In the genomic region with DNA sequence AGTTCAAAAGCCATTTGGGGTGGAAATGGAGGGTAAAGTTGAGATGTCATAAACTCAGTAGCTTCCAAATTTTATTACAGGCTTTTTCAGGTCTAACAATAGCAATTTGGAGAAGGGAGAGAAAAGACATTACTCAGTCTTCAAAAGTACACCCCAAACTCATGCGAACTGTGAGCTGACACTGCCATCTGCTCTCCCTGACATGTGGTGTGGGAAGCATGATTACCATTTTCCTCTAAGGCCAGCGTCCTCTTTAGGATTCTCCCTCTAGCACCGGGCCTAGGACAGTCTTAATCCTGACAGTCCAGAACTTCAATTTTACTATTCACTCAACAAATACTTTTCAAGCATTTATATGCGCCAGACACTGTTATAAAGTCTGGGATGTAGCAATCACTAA, we compare ENCODE assay signal across 22 cellular contexts.
DNase-seq lines count a peak whose midpoint lies in the region; ATAC-seq and TF ChIP-seq lines count a peak whose summit lies in the region.
"Had no signal": no experiment of that assay in that cellular context is flagged by ENCODE, and none has a peak within 500 bp of the region (broad histone marks: within the 10 kb centered on the region; RNA-seq: fewer than 3 reads in every experiment).

No MANE protein-coding gene starts in this region.

- H3K27me3 Mint-ChIP-seq in activated T-cell treated with anti-CD3 and anti-CD28 coated beads, Interleukin-2, amount 50 U/mL, for 72 hours (ENCODE audit: low read depth), result no peaks in the 10 kb centered on the region
- H3K27me3 Mint-ChIP-seq in activated T-cell treated with anti-CD3 and anti-CD28 coated beads, Interleukin-2, amount 50 U/mL, for 4 hours (ENCODE audit: low read depth), result no peaks in the 10 kb centered on the region
- H3K27me3 Mint-ChIP-seq in stimulated activated naive B cell treated with anti-CD40 and anti-IgM and Interleukin-4, amounts not matched to agents 10 μg/mL and 1 μg/mL and 100 μg/mL, for 72 hours, result no peaks in the 10 kb centered on the region
- H3K27me3 Mint-ChIP-seq: activated naive CD8-positive, alpha-beta T cell treated with anti-CD3 and anti-CD28 coated beads, Interleukin-2, amount 10 ng/mL, durations not matched to agents 7 days and 5 days; naive B cell had no signal

- H3K9me2 ChIP-seq in PC-3 (replicated peaks; ENCODE audit: low read length), result no peaks in the 10 kb centered on the region
- H3K9me2 ChIP-seq: SK-N-SH had no signal

- no TSS peak for BruUV-seq in PC-3 (replicated peaks; lab: Mats Ljungman, UMichigan)

- H3K27ac Mint-ChIP-seq in activated T-cell treated with anti-CD3 and anti-CD28 coated beads, Interleukin-2, amount 50 U/mL, for 72 hours, result peak overlapping the region; percentile 99
- peak overlapping the region; percentile 91 for H3K27ac Mint-ChIP-seq in stimulated activated effector memory CD8-positive, alpha-beta T cell treated with anti-CD3 and anti-CD28 coated beads, Interleukin-12 subunit alpha, Interleukin-12 subunit beta, amount 100 ng/mL, for 72 hours
- no peak overlapping the region for H3K27ac Mint-ChIP-seq in stimulated activated naive B cell treated with anti-CD40 and anti-IgM and Interleukin-4, amounts not matched to agents 10 μg/mL and 1 μg/mL and 100 μg/mL, for 72 hours
- H3K27ac Mint-ChIP-seq: activated naive CD8-positive, alpha-beta T cell treated with anti-CD3 and anti-CD28 coated beads, Interleukin-2, amount 10 ng/mL, durations not matched to agents 7 days and 5 days; GM23338 had no signal

- CTCF ChIA-PET in PC-3 (lab: Charles Lee), result no interaction called here

- no peaks in the 10 kb centered on the region for H3F3A ChIP-seq in PC-3 (ENCODE audit: low read length, unreplicated experiment)

- peak overlapping the region; percentile 77 for H3K9ac ChIP-seq in PC-3 (ENCODE audit: low read length)
- H3K9ac ChIP-seq: SK-N-SH had no signal

- H3K36me3 ChIP-seq in PC-3 (ENCODE audit: low read depth, low read length), result no peaks in the 10 kb centered on the region
- H3K36me3 ChIP-seq: Peyer's patch had no signal

- no peaks in the 10 kb centered on the region for H3K79me2 ChIP-seq in PC-3 (ENCODE audit: low read length)

- no peak for TF ChIP-seq CTCF in PC-3 (conservative IDR thresholded peaks at IDR 0.05; ENCODE audit: low read depth, low read length)

- no peak overlapping the region for H3K4me3 ChIP-seq in PC-3 (ENCODE audit: low read length)
- H3K4me3 ChIP-seq: GM23338, Peyer's patch had no signal

- POLR2A ChIA-PET in PC-3 (lab: Charles Lee; ENCODE audit: unreplicated experiment), result no interaction called here

- no peak overlapping the region for H3K4me2 ChIP-seq in PC-3 (ENCODE audit: low read length)
- H3K4me2 ChIP-seq: GM23338, SK-N-SH had no signal

- intact Hi-C loops in PC-3 (cut with micrococcal nuclease), result no loop called here

- H3K4me1 Mint-ChIP-seq in activated T-cell treated with anti-CD3 and anti-CD28 coated beads, Interleukin-2, amount 50 U/mL, for 72 hours (ENCODE audit: low read depth), result peaks cover 77% of the 10 kb centered on the region
- H3K4me1 Mint-ChIP-seq in activated T-cell treated with anti-CD3 and anti-CD28 coated beads, Interleukin-2, amount 50 U/mL, for 4 hours (ENCODE audit: low read depth), result peaks cover 43% of the 10 kb centered on the region
- peaks cover 74% of the 10 kb centered on the region for H3K4me1 Mint-ChIP-seq in stimulated activated effector memory CD8-positive, alpha-beta T cell treated with anti-CD3 and anti-CD28 coated beads, Interleukin-12 subunit alpha, Interleukin-12 subunit beta, amount 100 ng/mL, for 72 hours
- peaks cover 35 to 61% of the 10 kb centered on the region in 2 donors for H3K4me1 Mint-ChIP-seq in stimulated activated naive B cell treated with anti-CD40 and anti-IgM and Interleukin-4, amounts not matched to agents 10 μg/mL and 1 μg/mL and 100 μg/mL, for 72 hours

- peak overlapping the region; percentile 92 for H3K27ac ChIP-seq in PC-3 (ENCODE audit: low read length)
- peak overlapping the region; percentile 74 for H3K27ac ChIP-seq in epithelial cell of prostate
- H3K27ac ChIP-seq: Peyer's patch, VCaP had no signal

- H3K4me3 Mint-ChIP-seq in activated T-cell treated with anti-CD3 and anti-CD28 coated beads, Interleukin-2, amount 50 U/mL, for 72 hours, result peak overlapping the region in 1 of 2 donors; percentile 27
- no peak overlapping the region for H3K4me3 Mint-ChIP-seq in activated T-cell treated with anti-CD3 and anti-CD28 coated beads, Interleukin-2, amount 50 U/mL, for 4 hours
- H3K4me3 Mint-ChIP-seq in stimulated activated effector memory CD8-positive, alpha-beta T cell treated with anti-CD3 and anti-CD28 coated beads, Interleukin-12 subunit alpha, Interleukin-12 subunit beta, amount 100 ng/mL, for 72 hours, result peak overlapping the region; percentile 57
- no peak overlapping the region for H3K4me3 Mint-ChIP-seq in stimulated activated naive B cell treated with anti-CD40 and anti-IgM and Interleukin-4, amounts not matched to agents 10 μg/mL and 1 μg/mL and 100 μg/mL, for 72 hours
- H3K4me3 Mint-ChIP-seq: activated naive CD8-positive, alpha-beta T cell treated with anti-CD3 and anti-CD28 coated beads, Interleukin-2, amount 10 ng/mL, durations not matched to agents 7 days and 5 days; GM23338 had no signal

- H4K20me1 ChIP-seq in PC-3 (ENCODE audit: low read length), result no peaks in the 10 kb centered on the region

- no peak overlapping the region for H2AFZ ChIP-seq in PC-3 (ENCODE audit: low read length)
- H2AFZ ChIP-seq: GM23338 had no signal

- no peaks in the 10 kb centered on the region for H3K27me3 ChIP-seq in PC-3 (ENCODE audit: low read length)
- H3K27me3 ChIP-seq: Peyer's patch had no signal

- H3K9me3 ChIP-seq in PC-3 (ENCODE audit: low read length), result no peaks in the 10 kb centered on the region
- H3K9me3 ChIP-seq: Peyer's patch, SK-N-SH had no signal

- H3K36me3 Mint-ChIP-seq in activated T-cell treated with anti-CD3 and anti-CD28 coated beads, Interleukin-2, amount 50 U/mL, for 72 hours (ENCODE audit: insufficient read depth in 2 of 2), result peaks cover 14 to 17% of the 10 kb centered on the region in 2 donors
- no peaks in the 10 kb centered on the region for H3K36me3 Mint-ChIP-seq in activated T-cell treated with anti-CD3 and anti-CD28 coated beads, Interleukin-2, amount 50 U/mL, for 4 hours (ENCODE audit: insufficient read depth)
- peaks cover 5% of the 10 kb centered on the region for H3K36me3 Mint-ChIP-seq in stimulated activated effector memory CD8-positive, alpha-beta T cell treated with anti-CD3 and anti-CD28 coated beads, Interleukin-12 subunit alpha, Interleukin-12 subunit beta, amount 100 ng/mL, for 72 hours
- peaks cover 5 to 14% of the 10 kb centered on the region in 2 donors for H3K36me3 Mint-ChIP-seq in stimulated activated naive B cell treated with anti-CD40 and anti-IgM and Interleukin-4, amounts not matched to agents 10 μg/mL and 1 μg/mL and 100 μg/mL, for 72 hours

- DNase-seq in activated T-cell treated with anti-CD3 and anti-CD28 coated beads, Interleukin-2, amount 50 U/mL, for 72 hours, result no peak
- no peak for DNase-seq in activated T-cell treated with anti-CD3 and anti-CD28 coated beads, Interleukin-2, amount 50 U/mL, for 4 hours
- no peak for DNase-seq in PC-3
- DNase-seq in epithelial cell of prostate (ENCODE audit: low read depth, low spot score), result no peak
- no peak for DNase-seq in stimulated activated effector memory CD8-positive, alpha-beta T cell treated with anti-CD3 and anti-CD28 coated beads, Interleukin-12 subunit alpha, Interleukin-12 subunit beta, amount 100 ng/mL, for 72 hours (ENCODE audit: low spot score in 2 of 2)
- DNase-seq in stimulated activated naive B cell treated with anti-CD40 and anti-IgM and Interleukin-4, amounts not matched to agents 10 μg/mL and 1 μg/mL and 100 μg/mL, for 72 hours, result no peak
- no peak for DNase-seq in iPS-NIHi7 (ENCODE audit: extremely low spot score)
- DNase-seq: activated CD4-positive, alpha-beta T cell treated with anti-CD3 and anti-CD28 coated beads, Interleukin-2, amount 50 U/mL, for 4 hours; activated naive CD8-positive, alpha-beta T cell treated with anti-CD3 and anti-CD28 coated beads, Interleukin-2, amount 10 ng/mL, durations not matched to agents 7 days and 5 days; Calu3; effector memory CD4-positive, alpha-beta T cell; naive B cell; NCI-H1105; Peyer's patch; SK-N-SH; stimulated activated CD4-positive, alpha-beta T cell treated with anti-CD3 and anti-CD28 coated beads, Interleukin-12 subunit alpha, Interleukin-12 subunit beta, amount 100 ng/mL, for 4 hours; stimulated activated CD4-positive, alpha-beta T cell treated with anti-CD3 and anti-CD28 coated beads, Interleukin-4, amount 100 ng/mL, for 4 hours; trophoblast cell had no signal

- H3K4me1 ChIP-seq in PC-3 (ENCODE audit: insufficient read depth, low read length), result peaks cover 80% of the 10 kb centered on the region

- peaks cover 8 to 9% of the 10 kb centered on the region in 2 donors for H3K9me3 Mint-ChIP-seq in activated T-cell treated with anti-CD3 and anti-CD28 coated beads, Interleukin-2, amount 50 U/mL, for 72 hours
- H3K9me3 Mint-ChIP-seq in activated T-cell treated with anti-CD3 and anti-CD28 coated beads, Interleukin-2, amount 50 U/mL, for 4 hours, result no peaks in the 10 kb centered on the region
- H3K9me3 Mint-ChIP-seq in stimulated activated effector memory CD8-positive, alpha-beta T cell treated with anti-CD3 and anti-CD28 coated beads, Interleukin-12 subunit alpha, Interleukin-12 subunit beta, amount 100 ng/mL, for 72 hours, result peaks cover 8% of the 10 kb centered on the region
- H3K9me3 Mint-ChIP-seq in stimulated activated naive B cell treated with anti-CD40 and anti-IgM and Interleukin-4, amounts not matched to agents 10 μg/mL and 1 μg/mL and 100 μg/mL, for 72 hours, result peaks cover 4% of the 10 kb centered on the region in 2 donors

- ATAC-seq in activated T-cell treated with anti-CD3 and anti-CD28 coated beads, Interleukin-2, amount 50 U/mL, for 72 hours (replicated peaks in 1 of 2), result no peak
- ATAC-seq in activated T-cell treated with anti-CD3 and anti-CD28 coated beads, Interleukin-2, amount 50 U/mL, for 4 hours, result no peak
- ATAC-seq in PC-3 (no peak), GM19023 (IDR thresholded peaks at IDR 0.05; ENCODE audit: unreplicated experiment) (no peak)
- ATAC-seq in stimulated activated effector memory CD8-positive, alpha-beta T cell treated with anti-CD3 and anti-CD28 coated beads, Interleukin-12 subunit alpha, Interleukin-12 subunit beta, amount 100 ng/mL, for 72 hours, result no peak
- ATAC-seq in stimulated activated naive B cell treated with anti-CD40 and anti-IgM and Interleukin-4, amounts not matched to agents 10 μg/mL and 1 μg/mL and 100 μg/mL, for 72 hours (replicated peaks), result no peak
- ATAC-seq: esophagus mucosa, GM23338 had no signal
